In genomic region chr4:184356366-184356765, GRCh38 we compare ENCODE assay signal across 1 cellular context.
TF ChIP-seq lines count a peak whose summit lies in the region.

No MANE protein-coding gene starts in this region.

TF ChIP-seq in WTC11, 78 proteins besides CTCF, POLR2A, EP300 and RAD21 (continued from another document):
- TF ChIP-seq AR (CRISPR knock-in tag; IDR thresholded peaks at IDR 0.05) (no peak), OVOL2 (CRISPR knock-in tag; IDR thresholded peaks at IDR 0.05; ENCODE audit: borderline replicate concordance) (no peak), ZNF396 (CRISPR knock-in tag; IDR thresholded peaks at IDR 0.05; ENCODE audit: borderline replicate concordance) (no peak), ATF1 (CRISPR knock-in tag; IDR thresholded peaks at IDR 0.05) (no peak), IRF1 (CRISPR knock-in tag; IDR thresholded peaks at IDR 0.05) (no peak), NFATC4 (CRISPR knock-in tag; IDR thresholded peaks at IDR 0.05) (no peak), ZNF425 (CRISPR knock-in tag; conservative IDR thresholded peaks at IDR 0.05) (no peak), ZNF121 (CRISPR knock-in tag; IDR thresholded peaks at IDR 0.05) (no peak), MAX (CRISPR knock-in tag; IDR thresholded peaks at IDR 0.05) (no peak), SOX15 (CRISPR knock-in tag; IDR thresholded peaks at IDR 0.05) (no peak), TEAD4 (CRISPR knock-in tag; IDR thresholded peaks at IDR 0.05) (no peak), ZBTB43 (CRISPR knock-in tag; IDR thresholded peaks at IDR 0.05) (no peak), NFYB (CRISPR knock-in tag; conservative IDR thresholded peaks at IDR 0.05; ENCODE audit: low read depth) (no peak), ZSCAN18 (CRISPR knock-in tag; IDR thresholded peaks at IDR 0.05) (no peak), ZNF423 (CRISPR knock-in tag; IDR thresholded peaks at IDR 0.05) (no peak), USF2 (CRISPR knock-in tag; IDR thresholded peaks at IDR 0.05) (no peak), FOXP4 (CRISPR knock-in tag; IDR thresholded peaks at IDR 0.05) (no peak), ZBTB21 (CRISPR knock-in tag; IDR thresholded peaks at IDR 0.05; ENCODE audit: borderline replicate concordance) (no peak)
